ENCODE assay signal across 26 cellular contexts in the genomic region with DNA sequence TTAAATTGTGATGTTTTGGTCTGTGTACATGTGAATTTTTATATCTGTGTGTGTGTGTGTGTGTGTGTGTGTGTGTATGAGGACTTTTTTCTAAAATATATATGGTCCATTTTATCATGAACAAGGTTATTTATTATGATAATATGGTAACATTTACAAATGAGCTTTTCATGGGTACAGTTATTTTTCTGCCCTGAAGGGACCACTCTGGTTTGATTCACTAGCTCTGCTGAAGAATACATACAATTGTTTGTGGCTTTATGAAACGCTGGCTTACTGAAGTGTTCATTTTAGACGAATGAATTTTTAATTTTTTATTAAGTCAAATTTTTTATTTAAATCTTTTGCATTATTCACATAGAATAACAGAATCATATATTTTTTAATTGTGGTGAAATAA.
DNase-seq lines count a peak whose midpoint lies in the region; ATAC-seq, FAIRE-seq and TF ChIP-seq lines count a peak whose summit lies in the region.
"Had no signal": no experiment of that assay in that cellular context is flagged by ENCODE, and none has a peak within 500 bp of the region (broad histone marks: within the 10 kb centered on the region; RNA-seq: fewer than 3 reads in every experiment).

No MANE protein-coding gene starts in this region.

- DNase-seq in A673 (ENCODE audit: low spot score), result no peak
- DNase-seq in RPMI7951 (ENCODE audit: low read depth), result peak; percentile 10
- DNase-seq in kidney, result no peak
- no peak for DNase-seq in activated naive CD4-positive, alpha-beta T cell (lab: John Stamatoyannopoulos, UW)
- no peak for DNase-seq in stimulated activated naive CD8-positive, alpha-beta T cell treated with anti-CD3 and anti-CD28 coated beads, Interleukin-15, amount 100 ng/mL, for 72 hours
- DNase-seq: ACHN; AML-193; BE2C; CD4-positive, alpha-beta T cell; CD8-positive, alpha-beta memory T cell; COR-L47; DMS153; DND-41; GM23248; H7; HCEC 1CT had no signal

- peaks cover 7 to 8% of the 10 kb centered on the region in 2 donors for H3K9me3 Mint-ChIP-seq in stimulated activated naive CD8-positive, alpha-beta T cell treated with anti-CD3 and anti-CD28 coated beads, Interleukin-15, amount 100 ng/mL, for 72 hours

- no peak for ATAC-seq in GM18867 (IDR thresholded peaks at IDR 0.05; ENCODE audit: unreplicated experiment)
- ATAC-seq in stimulated activated naive CD8-positive, alpha-beta T cell treated with anti-CD3 and anti-CD28 coated beads, Interleukin-15, amount 100 ng/mL, for 72 hours, result no peak

- BruUV-seq in A673 (replicated peaks; lab: Mats Ljungman, UMichigan), result no TSS peak

- TF ChIP-seq CTCF in A673 (conservative IDR thresholded peaks at IDR 0.05; ENCODE audit: low read depth, low read length) (no peak), kidney (IDR thresholded peaks at IDR 0.05; ENCODE audit: borderline replicate concordance, extremely low read depth, insufficient read depth) (no peak)

- CTCF ChIA-PET in A673 (lab: Charles Lee), result no interaction called here

- H3K9ac ChIP-seq in kidney (ENCODE audit: low read length in 2 of 2), result no peak overlapping the region
- H3K9ac ChIP-seq: BLaER1 treated with 17β-estradiol and CSF1 and Interleukin-3, amounts not matched to agents 10 nM and 100 nM; GM23248 had no signal

- POLR2A ChIA-PET in A673 (lab: Charles Lee; ENCODE audit: low non-redundant PET), result no interaction called here

- H3K36me3 ChIP-seq in A673 (ENCODE audit: insufficient read depth, low read length, poor library complexity, severe bottlenecking) (no peaks in the 10 kb centered on the region), kidney (ENCODE audit: control insufficient read depth in 1 of 2, insufficient read depth in 2 of 2, low read length in 2 of 2) (no peaks in the 10 kb centered on the region)
- H3K36me3 ChIP-seq: BE2C; BLaER1 treated with 17β-estradiol and CSF1 and Interleukin-3, amounts not matched to agents 10 nM and 100 nM had no signal

- H3K27ac Mint-ChIP-seq in stimulated activated naive CD8-positive, alpha-beta T cell treated with anti-CD3 and anti-CD28 coated beads, Interleukin-15, amount 100 ng/mL, for 72 hours, result no peak overlapping the region
- H3K27ac Mint-ChIP-seq: CD14-positive monocyte; CD4-positive, alpha-beta T cell; CD8-positive, alpha-beta memory T cell had no signal

- FAIRE-seq in TTC549 (lab: Jason Lieb, UNC) (peak; percentile 65), kidney (lab: Jason Lieb, UNC) (peak; percentile 55)
- FAIRE-seq: A204.1, G401.6, GM12892, GM19239, H1 had no signal

- H3K27me3 ChIP-seq in A673 (replicated peaks; ENCODE audit: insufficient read depth, low read depth, low read length, poor library complexity), result no peaks in the 10 kb centered on the region
- H3K27me3 ChIP-seq: BE2C; BLaER1 treated with 17β-estradiol and CSF1 and Interleukin-3, amounts not matched to agents 10 nM and 100 nM had no signal

- H3K4me3 Mint-ChIP-seq in stimulated activated naive CD8-positive, alpha-beta T cell treated with anti-CD3 and anti-CD28 coated beads, Interleukin-15, amount 100 ng/mL, for 72 hours, result no peak overlapping the region
- H3K4me3 Mint-ChIP-seq: CD14-positive monocyte; CD4-positive, alpha-beta T cell; CD8-positive, alpha-beta memory T cell had no signal

- peaks cover 32% of the 10 kb centered on the region for H3K27me3 Mint-ChIP-seq in stimulated activated naive CD8-positive, alpha-beta T cell treated with anti-CD3 and anti-CD28 coated beads, Interleukin-15, amount 100 ng/mL, for 72 hours

- H3K4me1 ChIP-seq in A673 (ENCODE audit: insufficient read depth, low read length, poor library complexity, severe bottlenecking) (peaks cover 41% of the 10 kb centered on the region), kidney (ENCODE audit: control insufficient read depth in 1 of 2, insufficient read depth in 1 of 2, low read depth in 1 of 2, low read length in 2 of 2) (peaks cover 4 to 9% of the 10 kb centered on the region in 2 donors)
- H3K4me1 ChIP-seq: BE2C had no signal

- H3K9me3 ChIP-seq in A673 (ENCODE audit: low read depth, low read length, poor library complexity, severe bottlenecking), result no peaks in the 10 kb centered on the region
- no peaks in the 10 kb centered on the region for H3K9me3 ChIP-seq in kidney (ENCODE audit: control insufficient read depth in 1 of 2, low read length in 2 of 2)
- H3K9me3 ChIP-seq: BE2C had no signal

- H3K27ac ChIP-seq in A673 (ENCODE audit: low read depth, low read length, poor library complexity, severe bottlenecking), result peak overlapping the region; percentile 18
- H3K27ac ChIP-seq in kidney (ENCODE audit: low read depth in 2 of 2, low read length in 2 of 2), result no peak overlapping the region
- H3K27ac ChIP-seq: 22Rv1; BLaER1 treated with 17β-estradiol and CSF1 and Interleukin-3, amounts not matched to agents 10 nM and 100 nM; GM23248 had no signal

- H3K4me3 ChIP-seq in A673 (ENCODE audit: low read depth, low read length, poor library complexity, severe bottlenecking) (no peak overlapping the region), kidney (ENCODE audit: low read length in 2 of 2) (no peak overlapping the region)
- H3K4me3 ChIP-seq: BLaER1 treated with 17β-estradiol and CSF1 and Interleukin-3, amounts not matched to agents 10 nM and 100 nM; GM23248 had no signal

- intact Hi-C loops in A673 (cut with micrococcal nuclease; ENCODE audit: unreplicated experiment), result no loop called here
- intact Hi-C loops in kidney (cut with DNase I), result no loop called here

- H3K4me1 Mint-ChIP-seq in stimulated activated naive CD8-positive, alpha-beta T cell treated with anti-CD3 and anti-CD28 coated beads, Interleukin-15, amount 100 ng/mL, for 72 hours, result no peaks in the 10 kb centered on the region
- H3K4me1 Mint-ChIP-seq: CD8-positive, alpha-beta memory T cell had no signal
